In the genomic region with DNA sequence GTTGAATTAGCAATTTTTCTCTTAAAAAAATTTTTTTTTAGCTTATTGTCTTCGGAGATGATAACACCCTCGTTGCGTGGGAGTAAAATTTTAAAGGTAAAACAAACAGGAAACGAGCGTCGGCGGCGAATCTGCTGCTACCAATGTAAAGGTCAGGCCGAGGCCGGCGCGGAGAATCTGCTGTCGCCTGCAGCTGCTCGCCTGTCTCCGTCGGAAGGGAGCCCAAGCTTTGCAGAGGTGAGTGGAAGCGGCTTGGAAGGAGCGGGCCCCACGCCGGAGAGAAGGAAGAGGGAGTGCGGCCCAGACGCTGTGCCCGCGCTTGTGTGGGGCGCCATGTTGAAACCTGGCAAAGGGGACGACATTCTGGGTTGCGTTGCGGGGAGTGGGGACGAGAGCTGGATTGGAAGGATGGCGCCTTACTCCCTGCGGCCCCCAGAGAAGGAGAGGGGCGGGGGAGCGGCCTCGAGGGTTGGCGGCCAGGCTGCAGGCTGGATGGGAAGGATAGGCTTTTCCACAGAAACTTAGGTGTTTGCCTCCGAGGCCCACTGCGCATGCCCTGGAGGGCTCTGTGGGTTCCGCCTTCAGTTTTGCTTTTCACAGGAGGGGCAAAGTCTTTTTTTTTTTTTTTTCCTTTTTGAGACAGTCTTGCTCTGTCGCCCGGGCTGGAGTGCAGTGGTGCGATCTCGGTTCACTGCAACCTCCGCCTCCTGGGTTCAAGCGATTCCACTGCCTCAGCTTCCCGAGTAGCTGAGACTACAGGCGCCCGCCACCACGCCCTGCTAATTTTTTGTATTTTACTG, we compare ENCODE assay signal across 1 cellular context.
TF ChIP-seq lines count a peak whose summit lies in the region.

A gene with protein sequence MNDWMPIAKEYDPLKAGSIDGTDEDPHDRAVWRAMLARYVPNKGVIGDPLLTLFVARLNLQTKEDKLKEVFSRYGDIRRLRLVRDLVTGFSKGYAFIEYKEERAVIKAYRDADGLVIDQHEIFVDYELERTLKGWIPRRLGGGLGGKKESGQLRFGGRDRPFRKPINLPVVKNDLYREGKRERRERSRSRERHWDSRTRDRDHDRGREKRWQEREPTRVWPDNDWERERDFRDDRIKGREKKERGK (plus strand): TSS at position 160 of the 800 bp plus-strand sequence. CDS start 7,402 bp downstream, outside the sequence.

TF ChIP-seq in HEK293, 187 proteins besides CTCF, POLR2A, EP300 and RAD21 (continued from another document and continues in another):
- TF ChIP-seq, protein P1, sequence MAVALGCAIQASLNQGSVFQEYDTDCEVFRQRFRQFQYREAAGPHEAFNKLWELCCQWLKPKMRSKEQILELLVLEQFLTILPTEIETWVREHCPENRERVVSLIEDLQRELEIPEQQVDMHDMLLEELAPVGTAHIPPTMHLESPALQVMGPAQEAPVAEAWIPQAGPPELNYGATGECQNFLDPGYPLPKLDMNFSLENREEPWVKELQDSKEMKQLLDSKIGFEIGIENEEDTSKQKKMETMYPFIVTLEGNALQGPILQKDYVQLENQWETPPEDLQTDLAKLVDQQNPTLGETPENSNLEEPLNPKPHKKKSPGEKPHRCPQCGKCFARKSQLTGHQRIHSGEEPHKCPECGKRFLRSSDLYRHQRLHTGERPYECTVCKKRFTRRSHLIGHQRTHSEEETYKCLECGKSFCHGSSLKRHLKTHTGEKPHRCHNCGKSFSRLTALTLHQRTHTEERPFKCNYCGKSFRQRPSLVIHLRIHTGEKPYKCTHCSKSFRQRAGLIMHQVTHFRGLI (tag by site-specific recombination; IDR thresholded peaks at IDR 0.05) = peak; percentile 38; the same call in 1 of the 2 replicates
- TF ChIP-seq ZNF843 (tag by site-specific recombination; IDR thresholded peaks at IDR 0.05) (0 out of 2 replicates have a peak, but pooled peaks have one; percentile 46), ZXDB (tag by site-specific recombination; IDR thresholded peaks at IDR 0.05) (peak; percentile 96), ZNF121 (tag by site-specific recombination; IDR thresholded peaks at IDR 0.05) (peak; percentile 16; the same call in 1 of the 2 replicates), OVOL3 (tag by site-specific recombination; IDR thresholded peaks at IDR 0.05) (peak; percentile 87), KLF9 (tag by site-specific recombination; IDR thresholded peaks at IDR 0.05; ENCODE audit: low read depth) (peak; percentile 25; the same call in 1 of the 2 replicates), MEIS1 (CRISPR knock-in tag; IDR thresholded peaks at IDR 0.05; ENCODE audit: borderline replicate concordance) (no peak), ZNF114 (tag by site-specific recombination; IDR thresholded peaks at IDR 0.05) (no peak), GLIS2 (tag by site-specific recombination; IDR thresholded peaks at IDR 0.05) (peak; percentile 88), ZNF146 (tag by site-specific recombination; IDR thresholded peaks at IDR 0.05) (peak; percentile 25; the same call in 1 of the 2 replicates), ZNF571 (tag by site-specific recombination; IDR thresholded peaks at IDR 0.05) (no peak), ZNF629 (tag by site-specific recombination; IDR thresholded peaks at IDR 0.05) (peak; percentile 77), ZNF184 (tag by site-specific recombination; IDR thresholded peaks at IDR 0.05) (no peak), SALL2 (tag by site-specific recombination; IDR thresholded peaks at IDR 0.05; ENCODE audit: borderline replicate concordance) (no peak), ZNF654 (tag by site-specific recombination; IDR thresholded peaks at IDR 0.05; ENCODE audit: low read depth) (peak; percentile 9; the same call in 1 of the 2 replicates), KLF1 (tag by site-specific recombination; IDR thresholded peaks at IDR 0.05) (0 out of 2 replicates have a peak, but pooled peaks have one; percentile 14), ZNF394 (tag by site-specific recombination; IDR thresholded peaks at IDR 0.05; ENCODE audit: borderline replicate concordance) (peak; percentile 97), OSR2 (tag by site-specific recombination; IDR thresholded peaks at IDR 0.05) (peak; percentile 76), RBAK (tag by site-specific recombination; IDR thresholded peaks at IDR 0.05) (no peak), ZNF48 (tag by site-specific recombination; IDR thresholded peaks at IDR 0.05) (no peak), ZNF660 (tag by site-specific recombination; IDR thresholded peaks at IDR 0.05) (peak; percentile 98), ZNF416 (tag by site-specific recombination; IDR thresholded peaks at IDR 0.05) (no peak)
- TF ChIP-seq, protein P2, sequence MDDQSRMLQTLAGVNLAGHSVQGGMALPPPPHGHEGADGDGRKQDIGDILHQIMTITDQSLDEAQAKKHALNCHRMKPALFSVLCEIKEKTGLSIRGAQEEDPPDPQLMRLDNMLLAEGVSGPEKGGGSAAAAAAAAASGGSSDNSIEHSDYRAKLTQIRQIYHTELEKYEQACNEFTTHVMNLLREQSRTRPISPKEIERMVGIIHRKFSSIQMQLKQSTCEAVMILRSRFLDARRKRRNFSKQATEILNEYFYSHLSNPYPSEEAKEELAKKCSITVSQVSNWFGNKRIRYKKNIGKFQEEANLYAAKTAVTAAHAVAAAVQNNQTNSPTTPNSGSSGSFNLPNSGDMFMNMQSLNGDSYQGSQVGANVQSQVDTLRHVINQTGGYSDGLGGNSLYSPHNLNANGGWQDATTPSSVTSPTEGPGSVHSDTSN (CRISPR knock-in tag; IDR thresholded peaks at IDR 0.05) = 0 out of 2 replicates have a peak, but pooled peaks have one; percentile 70
- TF ChIP-seq, protein P3, sequence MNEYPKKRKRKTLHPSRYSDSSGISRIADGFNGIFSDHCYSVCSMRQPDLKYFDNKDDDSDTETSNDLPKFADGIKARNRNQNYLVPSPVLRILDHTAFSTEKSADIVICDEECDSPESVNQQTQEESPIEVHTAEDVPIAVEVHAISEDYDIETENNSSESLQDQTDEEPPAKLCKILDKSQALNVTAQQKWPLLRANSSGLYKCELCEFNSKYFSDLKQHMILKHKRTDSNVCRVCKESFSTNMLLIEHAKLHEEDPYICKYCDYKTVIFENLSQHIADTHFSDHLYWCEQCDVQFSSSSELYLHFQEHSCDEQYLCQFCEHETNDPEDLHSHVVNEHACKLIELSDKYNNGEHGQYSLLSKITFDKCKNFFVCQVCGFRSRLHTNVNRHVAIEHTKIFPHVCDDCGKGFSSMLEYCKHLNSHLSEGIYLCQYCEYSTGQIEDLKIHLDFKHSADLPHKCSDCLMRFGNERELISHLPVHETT (tag by site-specific recombination; IDR thresholded peaks at IDR 0.05) = peak; percentile 90
- TF ChIP-seq, protein P4, sequence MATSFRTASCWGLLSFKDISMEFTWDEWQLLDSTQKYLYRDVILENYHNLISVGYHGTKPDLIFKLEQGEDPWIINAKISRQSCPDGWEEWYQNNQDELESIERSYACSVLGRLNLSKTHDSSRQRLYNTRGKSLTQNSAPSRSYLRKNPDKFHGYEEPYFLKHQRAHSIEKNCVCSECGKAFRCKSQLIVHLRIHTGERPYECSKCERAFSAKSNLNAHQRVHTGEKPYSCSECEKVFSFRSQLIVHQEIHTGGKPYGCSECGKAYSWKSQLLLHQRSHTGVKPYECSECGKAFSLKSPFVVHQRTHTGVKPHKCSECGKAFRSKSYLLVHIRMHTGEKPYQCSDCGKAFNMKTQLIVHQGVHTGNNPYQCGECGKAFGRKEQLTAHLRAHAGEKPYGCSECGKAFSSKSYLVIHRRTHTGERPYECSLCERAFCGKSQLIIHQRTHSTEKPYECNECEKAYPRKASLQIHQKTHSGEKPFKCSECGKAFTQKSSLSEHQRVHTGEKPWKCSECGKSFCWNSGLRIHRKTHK (tag by site-specific recombination; IDR thresholded peaks at IDR 0.05) = no peak
- TF ChIP-seq, protein P5, sequence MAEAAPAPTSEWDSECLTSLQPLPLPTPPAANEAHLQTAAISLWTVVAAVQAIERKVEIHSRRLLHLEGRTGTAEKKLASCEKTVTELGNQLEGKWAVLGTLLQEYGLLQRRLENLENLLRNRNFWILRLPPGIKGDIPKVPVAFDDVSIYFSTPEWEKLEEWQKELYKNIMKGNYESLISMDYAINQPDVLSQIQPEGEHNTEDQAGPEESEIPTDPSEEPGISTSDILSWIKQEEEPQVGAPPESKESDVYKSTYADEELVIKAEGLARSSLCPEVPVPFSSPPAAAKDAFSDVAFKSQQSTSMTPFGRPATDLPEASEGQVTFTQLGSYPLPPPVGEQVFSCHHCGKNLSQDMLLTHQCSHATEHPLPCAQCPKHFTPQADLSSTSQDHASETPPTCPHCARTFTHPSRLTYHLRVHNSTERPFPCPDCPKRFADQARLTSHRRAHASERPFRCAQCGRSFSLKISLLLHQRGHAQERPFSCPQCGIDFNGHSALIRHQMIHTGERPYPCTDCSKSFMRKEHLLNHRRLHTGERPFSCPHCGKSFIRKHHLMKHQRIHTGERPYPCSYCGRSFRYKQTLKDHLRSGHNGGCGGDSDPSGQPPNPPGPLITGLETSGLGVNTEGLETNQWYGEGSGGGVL (tag by site-specific recombination; IDR thresholded peaks at IDR 0.05) = peak; percentile 68
- TF ChIP-seq, protein P6, sequence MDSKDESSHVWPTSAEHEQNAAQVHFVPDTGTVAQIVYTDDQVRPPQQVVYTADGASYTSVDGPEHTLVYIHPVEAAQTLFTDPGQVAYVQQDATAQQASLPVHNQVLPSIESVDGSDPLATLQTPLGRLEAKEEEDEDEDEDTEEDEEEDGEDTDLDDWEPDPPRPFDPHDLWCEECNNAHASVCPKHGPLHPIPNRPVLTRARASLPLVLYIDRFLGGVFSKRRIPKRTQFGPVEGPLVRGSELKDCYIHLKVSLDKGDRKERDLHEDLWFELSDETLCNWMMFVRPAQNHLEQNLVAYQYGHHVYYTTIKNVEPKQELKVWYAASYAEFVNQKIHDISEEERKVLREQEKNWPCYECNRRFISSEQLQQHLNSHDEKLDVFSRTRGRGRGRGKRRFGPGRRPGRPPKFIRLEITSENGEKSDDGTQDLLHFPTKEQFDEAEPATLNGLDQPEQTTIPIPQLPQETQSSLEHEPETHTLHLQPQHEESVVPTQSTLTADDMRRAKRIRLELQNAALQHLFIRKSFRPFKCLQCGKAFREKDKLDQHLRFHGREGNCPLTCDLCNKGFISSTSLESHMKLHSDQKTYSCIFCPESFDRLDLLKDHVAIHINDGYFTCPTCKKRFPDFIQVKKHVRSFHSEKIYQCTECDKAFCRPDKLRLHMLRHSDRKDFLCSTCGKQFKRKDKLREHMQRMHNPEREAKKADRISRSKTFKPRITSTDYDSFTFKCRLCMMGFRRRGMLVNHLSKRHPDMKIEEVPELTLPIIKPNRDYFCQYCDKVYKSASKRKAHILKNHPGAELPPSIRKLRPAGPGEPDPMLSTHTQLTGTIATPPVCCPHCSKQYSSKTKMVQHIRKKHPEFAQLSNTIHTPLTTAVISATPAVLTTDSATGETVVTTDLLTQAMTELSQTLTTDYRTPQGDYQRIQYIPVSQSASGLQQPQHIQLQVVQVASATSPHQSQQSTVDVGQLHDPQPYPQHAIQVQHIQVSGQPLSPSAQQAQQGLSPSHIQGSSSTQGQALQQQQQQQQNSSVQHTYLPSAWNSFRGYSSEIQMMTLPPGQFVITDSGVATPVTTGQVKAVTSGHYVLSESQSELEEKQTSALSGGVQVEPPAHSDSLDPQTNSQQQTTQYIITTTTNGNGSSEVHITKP (tag by site-specific recombination; IDR thresholded peaks at IDR 0.05) = peak; percentile 54
- TF ChIP-seq, protein P7, sequence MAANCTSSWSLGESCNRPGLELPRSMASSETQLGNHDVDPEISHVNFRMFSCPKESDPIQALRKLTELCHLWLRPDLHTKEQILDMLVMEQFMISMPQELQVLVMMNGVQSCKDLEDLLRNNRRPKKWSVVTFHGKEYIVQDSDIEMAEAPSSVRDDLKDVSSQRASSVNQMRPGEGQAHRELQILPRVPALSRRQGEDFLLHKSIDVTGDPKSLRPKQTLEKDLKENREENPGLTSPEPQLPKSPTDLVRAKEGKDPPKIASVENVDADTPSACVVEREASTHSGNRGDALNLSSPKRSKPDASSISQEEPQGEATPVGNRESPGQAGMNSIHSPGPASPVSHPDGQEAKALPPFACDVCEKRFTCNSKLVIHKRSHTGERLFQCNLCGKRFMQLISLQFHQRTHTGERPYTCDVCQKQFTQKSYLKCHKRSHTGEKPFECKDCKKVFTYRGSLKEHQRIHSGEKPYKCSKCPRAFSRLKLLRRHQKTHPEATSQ (tag by site-specific recombination; IDR thresholded peaks at IDR 0.05) = peak; percentile 93; the same call in 1 of the 2 replicates
- TF ChIP-seq, protein P8, sequence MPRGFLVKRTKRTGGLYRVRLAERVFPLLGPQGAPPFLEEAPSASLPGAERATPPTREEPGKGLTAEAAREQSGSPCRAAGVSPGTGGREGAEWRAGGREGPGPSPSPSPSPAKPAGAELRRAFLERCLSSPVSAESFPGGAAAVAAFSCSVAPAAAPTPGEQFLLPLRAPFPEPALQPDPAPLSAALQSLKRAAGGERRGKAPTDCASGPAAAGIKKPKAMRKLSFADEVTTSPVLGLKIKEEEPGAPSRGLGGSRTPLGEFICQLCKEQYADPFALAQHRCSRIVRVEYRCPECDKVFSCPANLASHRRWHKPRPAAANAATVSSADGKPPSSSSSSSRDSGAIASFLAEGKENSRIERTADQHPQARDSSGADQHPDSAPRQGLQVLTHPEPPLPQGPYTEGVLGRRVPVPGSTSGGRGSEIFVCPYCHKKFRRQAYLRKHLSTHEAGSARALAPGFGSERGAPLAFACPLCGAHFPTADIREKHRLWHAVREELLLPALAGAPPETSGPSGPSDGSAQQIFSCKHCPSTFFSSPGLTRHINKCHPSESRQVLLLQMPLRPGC (tag by site-specific recombination; IDR thresholded peaks at IDR 0.05) = peak; percentile 80
- TF ChIP-seq, protein P9, sequence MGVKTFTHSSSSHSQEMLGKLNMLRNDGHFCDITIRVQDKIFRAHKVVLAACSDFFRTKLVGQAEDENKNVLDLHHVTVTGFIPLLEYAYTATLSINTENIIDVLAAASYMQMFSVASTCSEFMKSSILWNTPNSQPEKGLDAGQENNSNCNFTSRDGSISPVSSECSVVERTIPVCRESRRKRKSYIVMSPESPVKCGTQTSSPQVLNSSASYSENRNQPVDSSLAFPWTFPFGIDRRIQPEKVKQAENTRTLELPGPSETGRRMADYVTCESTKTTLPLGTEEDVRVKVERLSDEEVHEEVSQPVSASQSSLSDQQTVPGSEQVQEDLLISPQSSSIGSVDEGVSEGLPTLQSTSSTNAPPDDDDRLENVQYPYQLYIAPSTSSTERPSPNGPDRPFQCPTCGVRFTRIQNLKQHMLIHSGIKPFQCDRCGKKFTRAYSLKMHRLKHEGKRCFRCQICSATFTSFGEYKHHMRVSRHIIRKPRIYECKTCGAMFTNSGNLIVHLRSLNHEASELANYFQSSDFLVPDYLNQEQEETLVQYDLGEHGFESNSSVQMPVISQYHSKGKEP (tag by site-specific recombination; IDR thresholded peaks at IDR 0.05) = peak; percentile 64; the same call in 1 of the 2 replicates
- TF ChIP-seq, protein P10, sequence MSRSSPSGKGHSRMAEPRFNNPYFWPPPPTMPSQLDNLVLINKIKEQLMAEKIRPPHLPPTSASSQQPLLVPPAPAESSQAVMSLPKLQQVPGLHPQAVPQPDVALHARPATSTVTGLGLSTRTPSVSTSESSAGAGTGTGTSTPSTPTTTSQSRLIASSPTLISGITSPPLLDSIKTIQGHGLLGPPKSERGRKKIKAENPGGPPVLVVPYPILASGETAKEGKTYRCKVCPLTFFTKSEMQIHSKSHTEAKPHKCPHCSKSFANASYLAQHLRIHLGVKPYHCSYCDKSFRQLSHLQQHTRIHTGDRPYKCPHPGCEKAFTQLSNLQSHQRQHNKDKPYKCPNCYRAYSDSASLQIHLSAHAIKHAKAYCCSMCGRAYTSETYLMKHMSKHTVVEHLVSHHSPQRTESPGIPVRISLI (tag by site-specific recombination; IDR thresholded peaks at IDR 0.05) = peak; percentile 99
- TF ChIP-seq, protein P11, sequence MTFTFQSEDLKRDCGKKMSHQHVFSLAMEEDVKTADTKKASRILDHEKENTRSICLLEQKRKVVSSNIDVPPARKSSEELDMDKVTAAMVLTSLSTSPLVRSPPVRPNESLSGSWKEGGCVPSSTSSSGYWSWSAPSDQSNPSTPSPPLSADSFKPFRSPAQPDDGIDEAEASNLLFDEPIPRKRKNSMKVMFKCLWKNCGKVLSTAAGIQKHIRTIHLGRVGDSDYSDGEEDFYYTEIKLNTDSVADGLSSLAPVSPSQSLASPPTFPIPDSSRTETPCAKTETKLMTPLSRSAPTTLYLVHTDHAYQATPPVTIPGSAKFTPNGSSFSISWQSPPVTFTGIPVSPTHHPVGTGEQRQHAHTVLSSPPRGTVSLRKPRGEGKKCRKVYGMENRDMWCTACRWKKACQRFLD (tag by site-specific recombination; IDR thresholded peaks at IDR 0.05) = no peak
